Comparison of ENCODE assay signal across 17 cellular contexts in the genomic region with DNA sequence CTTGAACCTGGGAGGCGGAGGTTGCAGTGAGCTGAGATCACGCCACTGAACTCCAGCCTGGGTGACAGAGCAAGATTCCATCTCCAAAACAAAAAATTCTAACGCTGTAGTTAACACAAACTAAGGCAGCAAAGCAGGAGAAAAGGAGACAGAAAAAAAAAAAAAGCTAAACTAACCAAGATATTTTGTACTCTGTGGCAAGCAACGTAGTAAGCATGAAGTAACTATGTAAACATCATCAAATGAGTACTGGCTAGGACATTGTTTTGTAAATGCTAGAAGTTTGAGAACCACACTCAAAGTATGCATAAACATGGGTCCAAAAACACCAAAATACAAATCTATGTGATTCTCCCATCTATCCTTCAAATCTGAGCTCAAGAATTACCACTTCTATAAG. TPM values are rescaled to one million over a fixed set of nuclear protein-coding genes. Genes with fewer than 3 reads are reported as not detected.
DNase-seq lines count a peak whose midpoint lies in the region; ATAC-seq and TF ChIP-seq lines count a peak whose summit lies in the region.
"Had no signal": no experiment of that assay in that cellular context is flagged by ENCODE, and none has a peak within 500 bp of the region (broad histone marks: within the 10 kb centered on the region; RNA-seq: fewer than 3 reads in every experiment).

No MANE protein-coding gene starts in this region.

- H3K27ac ChIP-seq in GM23338 (ENCODE audit: low read depth) (no peak overlapping the region), SJSA1 (0 out of 2 replicates have a peak overlapping the region, but pooled peaks have one; percentile 22), mesenchymal stem cell (ENCODE audit: low read length, poor library complexity, severe bottlenecking) (no peak overlapping the region)
- H3K27ac ChIP-seq: BLaER1 treated with 17β-estradiol and CSF1 and Interleukin-3, amounts not matched to agents 10 nM and 100 nM; GM23248 had no signal

- H3K14ac ChIP-seq in mesenchymal stem cell (ENCODE audit: low read length in 2 of 2) = no peak overlapping the region

- DNase-seq in GM23338 (ENCODE audit: low spot score) (no peak), SJSA1 (ENCODE audit: low read depth in 1 of 2, low spot score in 2 of 2) (peak in 1 of 2 experiments; percentile 11), fibroblast of gingiva (ENCODE audit: low read depth) (peak; percentile 48), mesenchymal stem cell (peak; percentile 39), superior temporal gyrus (ENCODE audit: extremely low spot score) (no peak), NCI-H748 treated with DMSO at 0.1 percent for 48 hours (lab: John Stamatoyannopoulos, UW) (no peak), GM13976 (ENCODE audit: low spot score) (no peak)
- DNase-seq: 8988T; Calu3; CD8-positive, alpha-beta T cell; DMS79 treated with DMSO at 0.1 percent for 48 hours; GF-D8; GM23248; HFFc6 had no signal

- H3K4me2 ChIP-seq in GM23338 (no peak overlapping the region), mesenchymal stem cell (ENCODE audit: low read length, poor library complexity, severe bottlenecking) (no peak overlapping the region)
- H3K4me2 ChIP-seq: BLaER1 treated with 17β-estradiol and CSF1 and Interleukin-3, amounts not matched to agents 10 nM and 100 nM had no signal

- H4K20me1 ChIP-seq in GM23338 (replicated peaks; ENCODE audit: insufficient read depth) = no peaks in the 10 kb centered on the region

- ATAC-seq in GM23338 = no peak
- ATAC-seq: CD8-positive, alpha-beta T cell; HCT116 had no signal

- H3K23ac ChIP-seq in mesenchymal stem cell (ENCODE audit: low read length in 2 of 2) = no peak overlapping the region

- H3K4me1 Mint-ChIP-seq in GM23338 = peaks cover 14% of the 10 kb centered on the region

- H2BK120ac ChIP-seq in mesenchymal stem cell (ENCODE audit: low read depth, low read length) = no peak overlapping the region

- in situ Hi-C loops in GM13976 (cut with MboI; ENCODE audit: low sequenced_read_pairs, unreplicated experiment) = no loop called here

- H3K79me2 ChIP-seq in GM23338 (replicated peaks; ENCODE audit: insufficient read depth) = no peaks in the 10 kb centered on the region

- no peak overlapping the region for H2BK12ac ChIP-seq in mesenchymal stem cell (ENCODE audit: low read length in 2 of 2)

- H3K36me3 ChIP-seq in GM23338 (ENCODE audit: insufficient read depth) (no peaks in the 10 kb centered on the region), SJSA1 (no peaks in the 10 kb centered on the region), mesenchymal stem cell (ENCODE audit: control insufficient read depth in 1 of 2, insufficient read depth in 2 of 2, low read depth in 1 of 2, low read length in 2 of 2) (peaks cover 0 to 31% of the 10 kb centered on the region in 2 experiments)

- peak overlapping the region; percentile 70 for H3K27ac Mint-ChIP-seq in GM23338
- H3K27ac Mint-ChIP-seq: B cell; CD8-positive, alpha-beta T cell; HFFc6 had no signal

- no peaks in the 10 kb centered on the region for H3K27me3 Mint-ChIP-seq in GM23338 (ENCODE audit: insufficient read depth, low read depth, poor library complexity)
- H3K27me3 Mint-ChIP-seq: B cell had no signal

- no peak overlapping the region for H4K91ac ChIP-seq in mesenchymal stem cell (ENCODE audit: low read length)

- no peak overlapping the region for H4K8ac ChIP-seq in mesenchymal stem cell (ENCODE audit: low read length)

- H2AK5ac ChIP-seq in mesenchymal stem cell (ENCODE audit: low read length, severe bottlenecking) = no peak overlapping the region

- peaks cover 2% of the 10 kb centered on the region for H3K79me1 ChIP-seq in mesenchymal stem cell (replicated peaks; ENCODE audit: low read length, poor library complexity, severe bottlenecking)

- no CpG with 5 or more reads among the region's 4 CpGs for WGBS in mesenchymal stem cell

- no peak overlapping the region for H2BK15ac ChIP-seq in mesenchymal stem cell (ENCODE audit: low read depth, poor library complexity, severe bottlenecking)

- H3K9ac ChIP-seq in mesenchymal stem cell (ENCODE audit: low read length) = no peak overlapping the region
- H3K9ac ChIP-seq: BLaER1 treated with 17β-estradiol and CSF1 and Interleukin-3, amounts not matched to agents 10 nM and 100 nM; GM23248 had no signal

- TF ChIP-seq CTCF in GM23338 (conservative IDR thresholded peaks at IDR 0.05; ENCODE audit: low read depth in 2 of 2) = no peak
- no peak for TF ChIP-seq CTCF in GM13976 (IDR thresholded peaks at IDR 0.05; ENCODE audit: borderline replicate concordance, control extremely low read depth, extremely low read depth, insufficient read depth, missing control alignments)

- H2AFZ ChIP-seq in GM23338 (no peak overlapping the region), mesenchymal stem cell (ENCODE audit: low read depth, low read length) (no peak overlapping the region)
- H2AFZ ChIP-seq: GM23248 had no signal

- no peak overlapping the region for H3K18ac ChIP-seq in mesenchymal stem cell (ENCODE audit: low read depth in 1 of 2, low read length in 2 of 2)

- H2BK5ac ChIP-seq in mesenchymal stem cell (ENCODE audit: low read depth, low read length, poor library complexity, severe bottlenecking) = no peak overlapping the region

- H3K4me1 ChIP-seq in GM23338 (ENCODE audit: insufficient read depth) (peaks cover 8% of the 10 kb centered on the region; the same call in 1 of the 2 replicates), SJSA1 (replicated peaks) (peaks cover 4% of the 10 kb centered on the region; the same call in 1 of the 2 replicates), mesenchymal stem cell (ENCODE audit: control insufficient read depth, insufficient read depth, low read depth, low read length) (no peaks in the 10 kb centered on the region)
- H3K4me1 ChIP-seq: BLaER1 treated with 17β-estradiol and CSF1 and Interleukin-3, amounts not matched to agents 10 nM and 100 nM had no signal

- H3F3A ChIP-seq in GM23338 (replicated peaks; ENCODE audit: low read depth) = no peaks in the 10 kb centered on the region

- no peak overlapping the region for H3K4ac ChIP-seq in mesenchymal stem cell (ENCODE audit: low read depth in 1 of 2, low read length in 2 of 2)

- no peaks in the 10 kb centered on the region for H3K9me3 Mint-ChIP-seq in GM23338
- H3K9me3 Mint-ChIP-seq: CD8-positive, alpha-beta T cell; HFFc6 had no signal

- H3K36me3 Mint-ChIP-seq in GM23338 (ENCODE audit: low read depth) = no peaks in the 10 kb centered on the region; the same call in 2 of the 3 replicates

- H3K9me2 ChIP-seq in GM23338 (ENCODE audit: insufficient read depth) = no peaks in the 10 kb centered on the region

- H3K4me3 ChIP-seq in GM23338 (no peak overlapping the region), SJSA1 (no peak overlapping the region), mesenchymal stem cell (ENCODE audit: insufficient read depth in 1 of 2, low read depth in 1 of 2, low read length in 2 of 2) (no peak overlapping the region)
- H3K4me3 ChIP-seq: BLaER1 treated with 17β-estradiol and CSF1 and Interleukin-3, amounts not matched to agents 10 nM and 100 nM; GM23248 had no signal

- no peak overlapping the region for H3K4me3 Mint-ChIP-seq in GM23338
- H3K4me3 Mint-ChIP-seq: B cell; CD8-positive, alpha-beta T cell; HFFc6 had no signal

- no peaks in the 10 kb centered on the region for H3K9me3 ChIP-seq in SJSA1 (replicated peaks)
- H3K9me3 ChIP-seq in mesenchymal stem cell (ENCODE audit: control insufficient read depth, low read length) = no peaks in the 10 kb centered on the region
- H3K9me3 ChIP-seq: BLaER1 treated with 17β-estradiol and CSF1 and Interleukin-3, amounts not matched to agents 10 nM and 100 nM had no signal

- H3K27me3 ChIP-seq in GM23338 (ENCODE audit: insufficient read depth) (no peaks in the 10 kb centered on the region), SJSA1 (replicated peaks) (no peaks in the 10 kb centered on the region), mesenchymal stem cell (ENCODE audit: control insufficient read depth in 1 of 2, insufficient read depth in 1 of 2, low read length in 2 of 2) (no peaks in the 10 kb centered on the region)
- H3K27me3 ChIP-seq: BLaER1 treated with 17β-estradiol and CSF1 and Interleukin-3, amounts not matched to agents 10 nM and 100 nM had no signal

TF ChIP-seq in GM23338, 12 proteins besides CTCF, POLR2A, EP300 and RAD21 (continues in another document):
- no peak for TF ChIP-seq EZH2 (IDR thresholded peaks at IDR 0.05; ENCODE audit: low read depth, unreplicated experiment)

RNA-seq across cellular contexts. Expression of gene C2CD5, which starts 44.2 kb away (rescaled TPM):
- 68.6 and 68.7 TPM in 2 replicates for total RNA-seq in GM23338 (2014; rRNA removed; shearing (Covaris generic))
- 22.0 and 23.2 TPM in 2 replicates for polyA plus RNA-seq in GM23338 (2016; fragmentation: Nextera tagmentation; extraction: Ambion mirVana)
- total RNA-seq in SJSA1 (2014; rRNA removed; shearing (Covaris generic)) = 11.2 and 12.6 TPM in 2 replicates
- polyA plus RNA-seq in mesenchymal stem cell (2013, experiment 1 of 2) = 7.6 TPM
- polyA plus RNA-seq in mesenchymal stem cell (2013, experiment 2 of 2) = 6.5 TPM

Comparison
In these comparisons a context has a peak if more than half of its experiments do, and no peak if none do; other contexts are left out.
1. DNase-seq: peak in fibroblast of gingiva (single experiment) and mesenchymal stem cell (single experiment); none in GM23338 (single experiment), superior temporal gyrus (single experiment), NCI-H748 treated with DMSO at 0.1 percent for 48 hours (single experiment) and GM13976 (single experiment).